20 cellular contexts compared by ENCODE assay signal in genomic region chr13:97478247-97478646, GRCh38.
"Had no signal": no experiment of that assay in that cellular context is flagged by ENCODE, and none has a peak within 500 bp of the region (broad histone marks: within the 10 kb centered on the region; RNA-seq: fewer than 3 reads in every experiment).

No MANE protein-coding gene starts in this region.

- H3K9me3 ChIP-seq: esophagus squamous epithelium, gastrocnemius medialis, lower lobe of right lung, testis, vagina had no signal

- H3K27me3 ChIP-seq: esophagus squamous epithelium, gastrocnemius medialis, testis, vagina had no signal

- H3K27ac ChIP-seq: gastrocnemius medialis, lower lobe of right lung, testis, vagina had no signal

- H3K36me3 ChIP-seq: esophagus squamous epithelium, gastrocnemius medialis, lower lobe of right lung, vagina had no signal

- H3K4me1 ChIP-seq: esophagus squamous epithelium, testis had no signal

- ATAC-seq: activated CD4-positive, CD25-positive, alpha-beta regulatory T cell treated with anti-CD3 and anti-CD28 coated beads, Interleukin-2, amount 50 U/mL, for 24 hours; activated naive CD8-positive, alpha-beta T cell treated with anti-CD3 and anti-CD28 coated beads, Interleukin-2, amount 50 U/mL, for 24 hours; gastrocnemius medialis; left lobe of liver; lower lobe of right lung; naive thymus-derived CD8-positive, alpha-beta T cell; stimulated activated naive B cell treated with anti-CD40 and anti-IgM and Interleukin-4, amounts not matched to agents 10 μg/mL and 1 μg/mL and 100 μg/mL, for 72 hours had no signal

- DNase-seq: activated CD4-positive, alpha-beta memory T cell treated with anti-CD3 and anti-CD28 coated beads, Interleukin-2, amount 10 ng/mL, durations not matched to agents 7 days and 5 days; activated CD4-positive, alpha-beta T cell treated with anti-CD3 and anti-CD28 coated beads, Interleukin-2, amount 10 ng/mL, durations not matched to agents 24 days and 14 days; activated effector memory CD4-positive, alpha-beta T cell treated with anti-CD3 and anti-CD28 coated beads, Interleukin-2, amount 50 U/mL, for 16 hours; activated naive CD4-positive, alpha-beta T cell treated with anti-CD3 and anti-CD28 coated beads, Interleukin-2, amount 50 U/mL, for 16 hours; activated naive CD8-positive, alpha-beta T cell treated with anti-CD3 and anti-CD28 coated beads, Interleukin-2, amount 50 U/mL, for 24 hours; cortex of kidney; endodermal cell; esophagus squamous epithelium; gastrocnemius medialis; head of caudate nucleus; kidney; lower lobe of right lung; naive thymus-derived CD8-positive, alpha-beta T cell; stimulated activated CD4-positive, alpha-beta T cell treated with anti-CD3 and anti-CD28 coated beads, Interleukin-2, amount 100 ng/mL, for 48 hours; stimulated activated CD8-positive, alpha-beta memory T cell treated with anti-CD3 and anti-CD28 coated beads, Interleukin-4, amount 100 ng/mL, for 48 hours; stimulated activated naive B cell treated with anti-CD40 and anti-IgM and Interleukin-4, amounts not matched to agents 10 μg/mL and 1 μg/mL and 100 μg/mL, for 72 hours; testis had no signal

- H3K4me3 ChIP-seq: esophagus squamous epithelium, gastrocnemius medialis, lower lobe of right lung, testis, vagina had no signal
